Comparison of ENCODE assay signal across 8 cellular contexts in genomic region chr5:88680253-88681132, GRCh38.
DNase-seq lines count a peak whose midpoint lies in the region; ATAC-seq, FAIRE-seq and TF ChIP-seq lines count a peak whose summit lies in the region.

No MANE protein-coding gene starts in this region.

- no peak overlapping the region for H3K9ac ChIP-seq in kidney (ENCODE audit: low read length in 2 of 2)

- no peaks in the 10 kb centered on the region for H3K4me1 Mint-ChIP-seq in MCF 10A (ENCODE audit: insufficient read depth, unreplicated experiment)

- no peaks in the 10 kb centered on the region for H3K4me1 ChIP-seq in kidney (ENCODE audit: control insufficient read depth in 1 of 2, insufficient read depth in 1 of 2, low read depth in 1 of 2, low read length in 2 of 2)

- CTCF ChIA-PET in MCF 10A (lab: Yijun Ruan, JAX): interaction anchor here (0.6 to 3.2 kb wide), 39 partner anchors 8 to 1771 kb away, joined by 3 to 27 read pairs (median 4); no protein-coding TSS in a partner anchor

- DNase-seq in NCI-H1048 (lab: John Stamatoyannopoulos, UW) (peak; percentile 85), MCF 10A (ENCODE audit: unreplicated experiment) (peak; percentile 51), kidney (peak; percentile 85), NCI-H2107 treated with DMSO at 0.1 percent for 48 hours (lab: John Stamatoyannopoulos, UW; ENCODE audit: unreplicated experiment) (no peak)
- peak; percentile 50 to 66 for DNase-seq in stimulated activated CD4-positive, alpha-beta T cell treated with anti-CD3 and anti-CD28 coated beads, Interleukin-15, amount 100 ng/mL, for 48 hours (ENCODE audit: low read depth in 2 of 2)

- POLR2A ChIA-PET in MCF 10A (lab: Yijun Ruan, JAX): no interaction called here

- H3K27ac ChIP-seq in VCaP: no peak overlapping the region
- no peak overlapping the region for H3K27ac ChIP-seq in kidney (ENCODE audit: low read depth in 2 of 2, low read length in 2 of 2)

- ATAC-seq in GM18499 (IDR thresholded peaks at IDR 0.05; ENCODE audit: insufficient read depth, unreplicated experiment) (peak; percentile 53), HG02588 (IDR thresholded peaks at IDR 0.05; ENCODE audit: unreplicated experiment) (peak; percentile 76)

- FAIRE-seq in kidney (lab: Jason Lieb, UNC): no peak

- no peaks in the 10 kb centered on the region for H3K9me3 ChIP-seq in kidney (ENCODE audit: control insufficient read depth in 1 of 2, low read length in 2 of 2)

- intact Hi-C loops in MCF 10A (cut with micrococcal nuclease): loop anchor here (1.0 to 5.0 kb wide), 2 partner anchors 538 to 899 kb away; no protein-coding TSS in a partner anchor
- intact Hi-C loops in kidney (cut with DNase I): loop anchor here (10.0 kb wide), 2 partner anchors 536 to 906 kb away; no protein-coding TSS in a partner anchor

- no peak overlapping the region for H3K27ac Mint-ChIP-seq in MCF 10A (ENCODE audit: low read depth, unreplicated experiment)

- H3K27me3 Mint-ChIP-seq in MCF 10A (ENCODE audit: insufficient read depth, unreplicated experiment): peaks cover 77% of the 10 kb centered on the region

- no peaks in the 10 kb centered on the region for H3K36me3 ChIP-seq in kidney (ENCODE audit: control insufficient read depth in 1 of 2, insufficient read depth in 2 of 2, low read length in 2 of 2)

- peak overlapping the region in 1 of 2 donors; percentile 44 for H3K4me3 ChIP-seq in kidney (ENCODE audit: low read length in 2 of 2)

- TF ChIP-seq CTCF in VCaP (conservative IDR thresholded peaks at IDR 0.05) (peak; percentile 87), MCF 10A (IDR thresholded peaks at IDR 0.05; ENCODE audit: unreplicated experiment) (peak; percentile 95), kidney (IDR thresholded peaks at IDR 0.05; ENCODE audit: borderline replicate concordance, extremely low read depth, insufficient read depth) (peak; percentile 82)

- BruUV-seq in MCF 10A (replicated peaks; lab: Mats Ljungman, UMichigan): no TSS peak

- H3K36me3 Mint-ChIP-seq in MCF 10A (ENCODE audit: insufficient read depth, unreplicated experiment): no peaks in the 10 kb centered on the region

- peak overlapping the region; percentile 45 for H3K4me3 Mint-ChIP-seq in MCF 10A (ENCODE audit: unreplicated experiment)

- H3K9me3 Mint-ChIP-seq in MCF 10A (ENCODE audit: unreplicated experiment): no peaks in the 10 kb centered on the region
